Comparison of ENCODE assay signal across 9 cellular contexts in the genomic region with DNA sequence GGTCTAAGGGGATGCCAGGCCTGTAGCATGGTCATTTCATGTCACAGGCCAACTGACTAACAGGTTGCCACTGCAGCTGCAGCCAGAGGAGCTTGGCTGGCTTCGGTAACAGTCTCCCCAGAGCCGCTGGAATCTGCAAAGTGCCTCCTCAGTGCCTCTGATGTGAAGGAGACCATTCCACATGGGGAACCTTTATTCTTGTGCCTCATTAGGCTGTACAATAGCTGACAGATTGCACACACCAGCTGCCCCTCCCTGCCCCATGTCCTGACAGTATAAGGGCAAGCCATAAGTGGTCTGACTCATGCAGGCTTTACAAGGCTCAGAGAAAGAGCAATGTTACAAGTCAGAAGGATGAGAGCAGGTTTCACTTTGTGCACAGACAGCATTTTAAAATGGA.
DNase-seq lines count a peak whose midpoint lies in the region; TF ChIP-seq lines count a peak whose summit lies in the region.
"Had no signal": no experiment of that assay in that cellular context is flagged by ENCODE, and none has a peak within 500 bp of the region (broad histone marks: within the 10 kb centered on the region; RNA-seq: fewer than 3 reads in every experiment).

No MANE protein-coding gene starts in this region.

- no peak overlapping the region for H2AFZ ChIP-seq in GM23248

- in situ Hi-C loops in GM23248 (cut with MboI): no loop called here

- H3K4me3 ChIP-seq in GM23248 (no peak overlapping the region), ectodermal cell (ENCODE audit: insufficient read depth, low read depth, low read length) (no peak overlapping the region), retinal pigment epithelial cell (ENCODE audit: low read length) (no peak overlapping the region)
- H3K4me3 ChIP-seq: HAP-1 had no signal

- H3K9me2 ChIP-seq in GM23248 (ENCODE audit: insufficient read depth): no peaks in the 10 kb centered on the region

- H3K36me3 ChIP-seq in GM23248 (ENCODE audit: low read depth) (no peaks in the 10 kb centered on the region), ectodermal cell (ENCODE audit: control insufficient read depth, insufficient read depth, low read length) (no peaks in the 10 kb centered on the region)
- H3K36me3 ChIP-seq: HAP-1 had no signal

- DNase-seq in GM23248: peak; percentile 84
- DNase-seq in NCI-H2227 treated with DMSO at 0.1 percent for 48 hours (lab: John Stamatoyannopoulos, UW): peak; percentile 10
- DNase-seq in retinal pigment epithelial cell (ENCODE audit: low read depth): peak; percentile 66
- DNase-seq in GM10248 (ENCODE audit: extremely low spot score): no peak
- DNase-seq in stimulated activated CD4-positive, alpha-beta T cell treated with anti-CD3 and anti-CD28 coated beads, Interleukin-2, amount 100 ng/mL, for 48 hours: no peak
- no peak for DNase-seq in NCI-H2196 (lab: John Stamatoyannopoulos, UW; ENCODE audit: unreplicated experiment)
- DNase-seq: activated CD4-positive, alpha-beta T cell treated with anti-CD3 and anti-CD28 coated beads, Interleukin-2, amount 10 ng/mL, durations not matched to agents 7 days and 5 days had no signal

- no peak overlapping the region for H3K9ac ChIP-seq in GM23248

- H3K27ac ChIP-seq in GM23248: no peak overlapping the region
- peak overlapping the region; percentile 62 for H3K27ac ChIP-seq in ectodermal cell (ENCODE audit: insufficient read depth, low read depth, low read length, poor library complexity, severe bottlenecking)

- TF ChIP-seq CTCF in retinal pigment epithelial cell (conservative IDR thresholded peaks at IDR 0.05; ENCODE audit: low read depth, low read length): no peak
- no peak for TF ChIP-seq CTCF in GM10248 (IDR thresholded peaks at IDR 0.05; ENCODE audit: control extremely low read depth, extremely low read depth, low read depth, missing control alignments)

- no peaks in the 10 kb centered on the region for H3K9me3 ChIP-seq in GM23248 (ENCODE audit: low read depth)
- no peaks in the 10 kb centered on the region for H3K9me3 ChIP-seq in ectodermal cell (ENCODE audit: control insufficient read depth, low read length)
- H3K9me3 ChIP-seq: HAP-1 had no signal

- H3F3A ChIP-seq in GM23248 (ENCODE audit: insufficient read depth): no peaks in the 10 kb centered on the region

- WGBS in GM23248 (ENCODE audit: low coverage in 1 of 2, low lambda C conversion rate in 2 of 2, missing lambda C conversion rate in 2 of 2), 2 experiments: 80 to 86% methylated on average over 2 of the region's 2 CpGs
- WGBS in ectodermal cell, 2 experiments: 80 to 88% methylated on average over 2 of the region's 2 CpGs

- POLR2A ChIA-PET in GM10248 (lab: Yijun Ruan, JAX): no interaction called here

- no peak overlapping the region for H3K4me2 ChIP-seq in GM23248 (ENCODE audit: unreplicated experiment)

- H3K27me3 ChIP-seq in GM23248 (replicated peaks; ENCODE audit: insufficient read depth) (no peaks in the 10 kb centered on the region), ectodermal cell (ENCODE audit: control insufficient read depth, insufficient read depth, low read length, poor library complexity, severe bottlenecking) (no peaks in the 10 kb centered on the region)

- H4K20me1 ChIP-seq in GM23248 (ENCODE audit: insufficient read depth): no peaks in the 10 kb centered on the region

- H3K79me2 ChIP-seq in GM23248 (ENCODE audit: insufficient read depth): no peaks in the 10 kb centered on the region

- CTCF ChIA-PET in GM10248 (lab: Yijun Ruan, JAX): interaction anchor here (1.3 to 1.4 kb wide), 2 partner anchors 37 to 98 kb away, joined by 3 read pairs; no protein-coding TSS in a partner anchor

- H3K4me1 ChIP-seq in GM23248 (ENCODE audit: insufficient read depth) (peaks cover 10% of the 10 kb centered on the region; the same call in 1 of the 2 replicates), ectodermal cell (ENCODE audit: control insufficient read depth, insufficient read depth, low read length) (peaks cover 31% of the 10 kb centered on the region)
- H3K4me1 ChIP-seq: HAP-1 had no signal

Comparison
In these comparisons a context has a peak if more than half of its experiments do, and no peak if none do; other contexts are left out.
1. DNase-seq: peak in GM23248 (single experiment), NCI-H2227 treated with DMSO at 0.1 percent for 48 hours (single experiment) and retinal pigment epithelial cell (single experiment); none in GM10248 (single experiment), stimulated activated CD4-positive, alpha-beta T cell treated with anti-CD3 and anti-CD28 coated beads, Interleukin-2, amount 100 ng/mL, for 48 hours (0 of 2) and NCI-H2196 (single experiment).